8 cellular contexts compared by ENCODE assay signal in the genomic region with DNA sequence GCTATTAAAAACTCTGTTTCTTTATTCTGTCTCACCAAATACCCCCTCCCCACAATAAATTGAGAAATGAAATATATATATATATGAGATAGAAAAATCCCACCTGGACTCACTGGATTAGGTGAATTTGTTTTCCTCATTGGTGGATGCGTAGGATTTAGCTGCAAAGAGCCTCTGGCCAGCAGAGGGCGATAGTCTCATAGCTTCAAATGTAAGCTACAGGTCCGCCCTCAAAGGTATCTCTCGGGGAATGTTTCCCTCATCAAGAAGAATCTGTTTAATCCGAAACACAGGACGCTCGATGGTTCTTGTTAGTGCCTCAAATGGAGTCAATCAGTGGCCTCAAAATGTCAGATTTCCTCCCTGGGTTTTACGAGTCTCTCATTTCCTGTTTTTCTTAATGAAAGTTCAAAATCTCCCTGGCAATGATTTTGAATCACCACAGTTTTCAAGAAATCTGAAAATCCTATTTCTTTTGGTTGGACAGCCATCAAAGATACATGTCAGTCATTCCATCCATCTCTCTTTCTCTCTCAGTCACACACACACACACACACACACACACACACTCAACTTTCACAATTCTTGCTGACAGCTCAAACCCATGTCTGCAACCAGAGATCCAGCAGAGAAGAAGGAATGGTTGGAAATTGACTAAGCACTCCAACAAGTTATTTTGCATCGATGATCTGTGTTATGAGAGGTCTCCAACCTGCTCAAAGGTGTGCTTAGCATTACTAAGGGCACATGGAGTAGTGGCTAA. TPM values are rescaled to one million over a fixed set of nuclear protein-coding genes. Genes with fewer than 3 reads are reported as not detected.
DNase-seq lines count a peak whose midpoint lies in the region; ATAC-seq, FAIRE-seq and TF ChIP-seq lines count a peak whose summit lies in the region.

No MANE protein-coding gene starts in this region.

- H4K20me1 ChIP-seq in smooth muscle cell (ENCODE audit: low read depth): no peaks in the 10 kb centered on the region

- DNase-seq in A673 (ENCODE audit: low spot score) (peak; percentile 91), GM18507 (ENCODE audit: extremely low spot score, insufficient read length, low read depth) (peak; percentile 33), NCI-H1417 (lab: John Stamatoyannopoulos, UW) (peak; percentile 62 to 92 (median 80)), T-helper 22 cell (ENCODE audit: low read depth) (peak; percentile 28), anterior cingulate cortex (lab: John Stamatoyannopoulos, UW) (peak in 51 of 58 donors; percentile 5 to 86 (median 41)), hippocampal formation (lab: John Stamatoyannopoulos, UW) (peak; percentile 51 to 56), smooth muscle cell (lab: John Stamatoyannopoulos, UW; ENCODE audit: unreplicated experiment) (peak; percentile 7)

- peak; percentile 65 for FAIRE-seq in GM18507 (lab: Jason Lieb, UNC)

- peak overlapping the region; percentile 64 for H2AFZ ChIP-seq in smooth muscle cell (ENCODE audit: low read depth)

- intact Hi-C loops in A673 (cut with micrococcal nuclease; ENCODE audit: unreplicated experiment): loop anchor here (1.0 to 10.0 kb wide), 4 partner anchors 57 to 425 kb away; no protein-coding TSS in a partner anchor

- peaks cover 27% of the 10 kb centered on the region for H3K4me1 ChIP-seq in A673 (ENCODE audit: insufficient read depth, low read length, poor library complexity, severe bottlenecking)
- peaks cover 3% of the 10 kb centered on the region for H3K4me1 ChIP-seq in smooth muscle cell (ENCODE audit: low read depth)

- no TSS peak for BruUV-seq in A673 (replicated peaks; lab: Mats Ljungman, UMichigan)

- H3K36me3 ChIP-seq in A673 (ENCODE audit: insufficient read depth, low read length, poor library complexity, severe bottlenecking) (no peaks in the 10 kb centered on the region), smooth muscle cell (ENCODE audit: low read depth) (no peaks in the 10 kb centered on the region)

- no peaks in the 10 kb centered on the region for H3K79me2 ChIP-seq in smooth muscle cell (ENCODE audit: low read depth)

- CTCF ChIA-PET in A673 (lab: Charles Lee): interaction anchor here (0.6 to 1.5 kb wide), 12 partner anchors 15 to 975 kb away, joined by 3 to 20 read pairs (median 4); a partner anchor contains a TSS

- H3K9me3 ChIP-seq in A673 (ENCODE audit: low read depth, low read length, poor library complexity, severe bottlenecking): no peaks in the 10 kb centered on the region
- H3K9me3 ChIP-seq in smooth muscle cell (replicated peaks; ENCODE audit: low read depth): no peaks in the 10 kb centered on the region

- H3F3A ChIP-seq in smooth muscle cell (ENCODE audit: low read depth): no peaks in the 10 kb centered on the region

- no peak overlapping the region for H3K9ac ChIP-seq in smooth muscle cell (ENCODE audit: low read depth)

- POLR2A ChIA-PET in A673 (lab: Charles Lee; ENCODE audit: low non-redundant PET): no interaction called here

- H3K4me3 ChIP-seq in A673 (ENCODE audit: low read depth, low read length, poor library complexity, severe bottlenecking): no peak overlapping the region
- no peak overlapping the region for H3K4me3 ChIP-seq in smooth muscle cell

- ATAC-seq in GM21825 (IDR thresholded peaks at IDR 0.05; ENCODE audit: unreplicated experiment): no peak

- WGBS in smooth muscle cell (ENCODE audit: low lambda C conversion rate): 17% methylated on average over 9 of the region's 9 CpGs

- H3K27me3 ChIP-seq in A673 (replicated peaks; ENCODE audit: insufficient read depth, low read depth, low read length, poor library complexity): no peaks in the 10 kb centered on the region
- H3K27me3 ChIP-seq in smooth muscle cell (ENCODE audit: low read depth): peaks cover 33% of the 10 kb centered on the region

- peak overlapping the region; percentile 60 for H3K4me2 ChIP-seq in smooth muscle cell

- TF ChIP-seq CTCF in A673 (conservative IDR thresholded peaks at IDR 0.05; ENCODE audit: low read depth, low read length) (peak; percentile 98), smooth muscle cell (IDR thresholded peaks at IDR 0.05; ENCODE audit: borderline replicate concordance, insufficient read depth, poor library complexity, severe bottlenecking) (peak; percentile 97)

- H3K27ac ChIP-seq in A673 (ENCODE audit: low read depth, low read length, poor library complexity, severe bottlenecking) (no peak overlapping the region), smooth muscle cell (ENCODE audit: low read depth) (no peak overlapping the region)

RNA-seq across cellular contexts. Expression of a gene that starts 13.9 kb away (rescaled TPM):
- total RNA-seq in A673 (2021) (18.6 and 21.2 TPM in 2 replicates), smooth muscle cell (0.13 TPM in 1 of 2 replicates, not detected in the other)
- polyA plus RNA-seq in smooth muscle cell: not detected in 2 replicates

Comparison
In these comparisons a context has a peak if more than half of its experiments do, and no peak if none do; other contexts are left out.
1. DNase-seq: peak in every context shown above with its lines; median percentile 91 in A673; 80 in NCI-H1417; 54 in hippocampal formation; 41 in anterior cingulate cortex; 33 in GM18507; 28 in T-helper 22 cell; 7 in smooth muscle cell.
2. RNA of a gene that starts 13.9 kb away (total RNA-seq): 18.6 to 21.2 TPM in A673; 0.13 TPM in smooth muscle cell; every median in the first group is over 10 times any median in the second.